In the genomic region with DNA sequence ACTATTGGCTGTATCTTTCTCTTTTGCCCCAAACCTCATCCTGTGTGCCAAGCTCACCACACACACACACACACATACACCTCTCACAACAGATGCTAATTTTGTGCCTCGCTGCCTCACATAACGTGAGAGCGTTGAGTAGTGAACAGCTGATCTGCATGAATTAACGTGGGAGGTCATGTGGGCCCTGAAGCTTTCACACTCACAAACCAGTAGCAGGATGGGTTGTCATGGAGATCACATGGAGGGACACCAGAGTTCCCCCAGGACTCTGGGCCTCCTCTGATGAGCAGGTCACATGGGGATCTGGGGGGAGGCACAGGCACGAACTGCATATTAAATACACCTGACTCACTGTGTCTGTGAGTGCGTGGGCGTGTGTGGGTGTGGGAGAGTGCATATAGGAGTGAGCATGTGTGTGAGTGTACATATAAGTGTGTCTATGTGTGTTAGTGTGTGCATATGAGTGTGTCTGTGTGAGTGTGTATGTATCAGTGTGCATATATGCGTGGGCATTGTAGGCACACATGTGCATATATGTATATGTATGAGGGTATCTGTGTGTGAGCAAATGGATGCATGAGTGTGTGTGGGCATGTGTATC, we compare ENCODE assay signal across 18 cellular contexts.
A peak's percentile ranks its signal among the peaks of the same experiment; 100 is the strongest.
DNase-seq lines count a peak whose midpoint lies in the region; FAIRE-seq and TF ChIP-seq lines count a peak whose summit lies in the region.
"Had no signal": no experiment of that assay in that cellular context is flagged by ENCODE, and none has a peak within 500 bp of the region (broad histone marks: within the 10 kb centered on the region; RNA-seq: fewer than 3 reads in every experiment).

No MANE protein-coding gene starts in this region.

- H3K79me2 ChIP-seq in H1 (ENCODE audit: control insufficient read depth in 1 of 2, insufficient read depth in 2 of 2, low read length in 2 of 2) = no peaks in the 10 kb centered on the region

- no peaks in the 10 kb centered on the region for H3K4me1 ChIP-seq in H1 (replicated peaks in 1 of 4; ENCODE audit: control insufficient read depth in 3 of 4, insufficient read depth in 4 of 4, low read length in 3 of 4)
- H3K4me1 ChIP-seq: psoas muscle had no signal

- no peak overlapping the region for H2BK12ac ChIP-seq in H1 (ENCODE audit: low read depth, low read length)

- H3K9me3 ChIP-seq in H1 (ENCODE audit: insufficient read depth in 2 of 2, low read depth in 1 of 2, low read length in 1 of 2) = peaks cover 0 to 10% of the 10 kb centered on the region in 2 experiments; a peak in 3 of 4 replicates
- H3K9me3 ChIP-seq: psoas muscle had no signal

- peak overlapping the region; percentile 14 for H3K4ac ChIP-seq in H1 (replicated peaks; ENCODE audit: insufficient read length, low read depth, low read length)

- H4K20me1 ChIP-seq in H1 (replicated peaks in 1 of 2; ENCODE audit: control insufficient read depth in 1 of 2, insufficient read depth in 2 of 2, low read length in 2 of 2) = no peaks in the 10 kb centered on the region

- peak; percentile 13 to 26 for DNase-seq in activated CD4-positive, alpha-beta T cell treated with anti-CD3 and anti-CD28 coated beads for 4 hours
- no peak for DNase-seq in activated CD4-positive, alpha-beta T cell treated with anti-CD3 and anti-CD28 coated beads, Interleukin-2, amount 50 U/mL, for 4 hours
- DNase-seq in NCI-H446 (lab: John Stamatoyannopoulos, UW) = peak; percentile 76 to 93
- no peak for DNase-seq in H1 (ENCODE audit: low read depth in 1 of 2, low spot score in 2 of 2)
- peak; percentile 62 for DNase-seq in retina
- no peak for DNase-seq in CD1c-positive myeloid dendritic cell (ENCODE audit: extremely low spot score)
- DNase-seq in GM10248 (ENCODE audit: extremely low spot score) = no peak
- no peak for DNase-seq in activated naive CD4-positive, alpha-beta T cell treated with Interleukin-2 at 50 U/mL for 16 hours
- DNase-seq: activated CD4-positive, alpha-beta T cell treated with anti-CD3 and anti-CD28 coated beads, Interleukin-2, amount 10 ng/mL, durations not matched to agents 24 days and 14 days; brain microvascular endothelial cell; MM.1S; natural killer cell; NCI-H1930; psoas muscle; stimulated activated naive CD8-positive, alpha-beta T cell treated with anti-CD3 and anti-CD28 coated beads, Interleukin-15, amount 100 ng/mL, for 72 hours had no signal

- no peak for TF ChIP-seq RAD21 in H1 (IDR thresholded peaks at IDR 0.05 in 1 of 2, conservative IDR thresholded peaks at IDR 0.05 in 1 of 2; ENCODE audit: low read depth in 2 of 2, low read length in 2 of 2)

- no peak overlapping the region for H3K4me2 ChIP-seq in H1 (ENCODE audit: insufficient read depth in 1 of 2, low read depth in 2 of 2, low read length in 2 of 2)

- H3K18ac ChIP-seq in H1 (ENCODE audit: extremely low read depth, low read length) = no peak overlapping the region

- no peak overlapping the region for H3K14ac ChIP-seq in H1 (ENCODE audit: insufficient read length)

- H3K9ac ChIP-seq in H1 (replicated peaks in 1 of 4; ENCODE audit: extremely low read depth in 1 of 4, low read depth in 3 of 4, low read length in 3 of 4) = no peak overlapping the region

- no peak overlapping the region for H3K23ac ChIP-seq in H1 (ENCODE audit: insufficient read length)

- H3K23me2 ChIP-seq in H1 (ENCODE audit: low read depth, low read length) = no peaks in the 10 kb centered on the region

- CTCF ChIA-PET in H1 (lab: Charles Lee; ENCODE audit: partially characterized antibody) = interaction anchor here (0.6 to 1.3 kb wide), 4 partner anchors 64 to 448 kb away, joined by 3 read pairs; no protein-coding TSS in a partner anchor
- CTCF ChIA-PET in GM10248 (lab: Yijun Ruan, JAX) = no interaction called here

- H2AK5ac ChIP-seq in H1 (ENCODE audit: low read depth, low read length) = no peak overlapping the region

- no peak overlapping the region for H2BK5ac ChIP-seq in H1 (ENCODE audit: low read depth, low read length)

- no peaks in the 10 kb centered on the region for H3K27me3 ChIP-seq in H1 (replicated peaks in 1 of 4; ENCODE audit: control insufficient read depth in 3 of 4, extremely low read depth in 1 of 4, insufficient read depth in 3 of 4, low read length in 3 of 4)
- H3K27me3 ChIP-seq: brain microvascular endothelial cell had no signal

- no peak for TF ChIP-seq EP300 in H1 (IDR thresholded peaks at IDR 0.05; ENCODE audit: borderline replicate concordance in 1 of 2, low read depth in 2 of 2, low read length in 2 of 2)

- H4K5ac ChIP-seq in H1 (ENCODE audit: insufficient read length, low read depth, low read length) = no peak overlapping the region

- FAIRE-seq in H1 (lab: Jason Lieb, UNC) = no peak
- FAIRE-seq: RCC 7860, TTC549 had no signal

- 87% methylated on average over 8 of the region's 8 CpGs; no CpG with 5 or more reads in 1 of the 2 experiments for WGBS in H1 (ENCODE audit: extremely low coverage in 1 of 2, insufficient coverage in 1 of 2, insufficient read length in 1 of 2, insufficient replicate concordance in 2 of 2, low coverage in 1 of 2, low lambda C conversion rate in 2 of 2, missing lambda C conversion rate in 1 of 2), 2 experiments

- H3K36me3 ChIP-seq in H1 (ENCODE audit: control insufficient read depth in 2 of 4, insufficient read depth in 4 of 4, low read length in 3 of 4) = no peaks in the 10 kb centered on the region
- H3K36me3 ChIP-seq: brain microvascular endothelial cell had no signal

- H2BK120ac ChIP-seq in H1 (replicated peaks; ENCODE audit: low read depth, low read length) = no peak overlapping the region

- no peak overlapping the region for H4K91ac ChIP-seq in H1 (replicated peaks; ENCODE audit: insufficient read length, low read length)

- H3K56ac ChIP-seq in H1 (replicated peaks; ENCODE audit: insufficient read length, low read depth, low read length) = no peak overlapping the region

- no peak overlapping the region for H3K27ac ChIP-seq in H1 (ENCODE audit: low read depth, low read length)
- H3K27ac ChIP-seq: brain microvascular endothelial cell, psoas muscle had no signal

- H3K79me1 ChIP-seq in H1 (ENCODE audit: low read depth, low read length) = no peaks in the 10 kb centered on the region

- no peak for TF ChIP-seq POLR2A in H1 (IDR thresholded peaks at IDR 0.05; ENCODE audit: control extremely low read depth in 1 of 2, low read depth in 2 of 2, low read length in 2 of 2)

- H2BK15ac ChIP-seq in H1 (ENCODE audit: low read length) = no peak overlapping the region

- POLR2A ChIA-PET in H1 (lab: Charles Lee; ENCODE audit: partially characterized antibody) (no interaction called here), GM10248 (lab: Yijun Ruan, JAX) (no interaction called here)

- H2BK20ac ChIP-seq in H1 (ENCODE audit: low read length) = no peak overlapping the region

- no peak for TF ChIP-seq CTCF in H1 (IDR thresholded peaks at IDR 0.05; ENCODE audit: control extremely low read depth in 1 of 3, insufficient read depth in 1 of 3, low read depth in 1 of 3, low read length in 3 of 3)
- no peak for TF ChIP-seq CTCF in GM10248 (IDR thresholded peaks at IDR 0.05; ENCODE audit: control extremely low read depth, extremely low read depth, low read depth, missing control alignments)

- H2AFZ ChIP-seq in H1 (ENCODE audit: low read length) = no peak overlapping the region

- no peak overlapping the region for H3K4me3 ChIP-seq in H1 (ENCODE audit: extremely low read depth in 1 of 4, insufficient read depth in 2 of 4, low read depth in 3 of 4, low read length in 4 of 4)
- H3K4me3 ChIP-seq: lung, psoas muscle had no signal

- no peak overlapping the region for H4K8ac ChIP-seq in H1 (ENCODE audit: extremely low read depth, insufficient read depth, low read length)

TF ChIP-seq in H1, 55 proteins besides CTCF, POLR2A, EP300 and RAD21:
- TF ChIP-seq TAF7 (optimal IDR thresholded peaks at IDR 0.05; ENCODE audit: borderline replicate concordance, low read depth, low read length) (no peak), BRCA1 (IDR thresholded peaks at IDR 0.05; ENCODE audit: low read depth, low read length) (no peak), BACH1 (IDR thresholded peaks at IDR 0.05; ENCODE audit: low read length) (no peak), KDM1A (IDR thresholded peaks at IDR 0.05; ENCODE audit: borderline replicate concordance, low read length) (no peak), RBBP5 (IDR thresholded peaks at IDR 0.05; ENCODE audit: borderline replicate concordance, low read depth, low read length) (no peak), SP2 (IDR thresholded peaks at IDR 0.05; ENCODE audit: low read length) (no peak), POU5F1 (IDR thresholded peaks at IDR 0.05; ENCODE audit: low read depth, low read length) (no peak), SIRT6 (IDR thresholded peaks at IDR 0.05; ENCODE audit: low read length) (no peak), KDM5A (IDR thresholded peaks at IDR 0.05; ENCODE audit: low read length) (no peak), ASH2L (IDR thresholded peaks at IDR 0.05; ENCODE audit: low read length) (no peak), NRF1 (IDR thresholded peaks at IDR 0.05; ENCODE audit: low read depth, low read length) (no peak)

Comparison
In these comparisons a context has a peak if more than half of its experiments do, and no peak if none do; other contexts are left out.
1. DNase-seq: peak in activated CD4-positive, alpha-beta T cell treated with anti-CD3 and anti-CD28 coated beads for 4 hours (2 of 2), NCI-H446 (2 of 2) and retina (single experiment); none in activated CD4-positive, alpha-beta T cell treated with anti-CD3 and anti-CD28 coated beads, Interleukin-2, amount 50 U/mL, for 4 hours (0 of 2), H1 (0 of 2), CD1c-positive myeloid dendritic cell (single experiment), GM10248 (single experiment) and activated naive CD4-positive, alpha-beta T cell treated with Interleukin-2 at 50 U/mL for 16 hours (single experiment).